In genomic region chr18:23534276-23534675, GRCh38 we compare ENCODE assay signal across 28 cellular contexts.
"Had no signal": no experiment of that assay in that cellular context is flagged by ENCODE, and none has a peak within 500 bp of the region (broad histone marks: within the 10 kb centered on the region; RNA-seq: fewer than 3 reads in every experiment).

No MANE protein-coding gene starts in this region.

- H3K27ac ChIP-seq: stomach, suprapubic skin, testis, thoracic aorta, thyroid gland, tibial artery, tibial nerve, transverse colon, upper lobe of left lung, upper lobe of right lung, uterus had no signal

- DNase-seq: stimulated activated CD4-positive, alpha-beta T cell treated with anti-CD3 and anti-CD28 coated beads, Interleukin-2, amount 100 ng/mL, for 48 hours; stimulated activated CD4-positive, alpha-beta T cell treated with anti-CD3 and anti-CD28 coated beads, Interleukin-4, amount 100 ng/mL, for 1 hour; stimulated activated CD4-positive, alpha-beta T cell treated with anti-CD3 and anti-CD28 coated beads, Interleukin-4, amount 100 ng/mL, for 24 hours; stimulated activated CD4-positive, alpha-beta T cell treated with anti-CD3 and anti-CD28 coated beads, Interleukin-4, amount 100 ng/mL, for 4 hours; stimulated activated CD8-positive, alpha-beta memory T cell treated with anti-CD3 and anti-CD28 coated beads, Interleukin-4, amount 100 ng/mL, for 48 hours; stimulated activated naive B cell treated with anti-CD40 and anti-IgM and Interleukin-4, amounts not matched to agents 10 μg/mL and 1 μg/mL and 100 μg/mL, for 72 hours; stimulated activated naive CD4-positive, alpha-beta T cell; stimulated activated naive CD4-positive, alpha-beta T cell treated with Interleukin-2 at 50 U/mL for 16 hours; stimulated activated naive CD8-positive, alpha-beta T cell treated with anti-CD3 and anti-CD28 coated beads, Interleukin-15, amount 100 ng/mL, for 72 hours; stimulated activated naive CD8-positive, alpha-beta T cell treated with anti-CD3 and anti-CD28 coated beads, Interleukin-15, Interleukin-2, amounts not matched to agents 100 U/mL and 50 U/mL, for 24 hours; stomach; substantia nigra; testis; thyroid gland; tibial artery; transverse colon; trophoblast cell; upper lobe of right lung; uterus had no signal

- ATAC-seq: stimulated activated effector memory CD8-positive, alpha-beta T cell treated with anti-CD3 and anti-CD28 coated beads, Interleukin-12 subunit alpha, Interleukin-12 subunit beta, amount 100 ng/mL, for 72 hours; stimulated activated memory B cell treated with anti-CD40 and anti-IgM and Interleukin-4, amounts not matched to agents 10 μg/mL and 1 μg/mL and 100 μg/mL, for 72 hours; stimulated activated naive B cell treated with anti-CD40 and anti-IgM and Interleukin-4, amounts not matched to agents 10 μg/mL and 1 μg/mL and 100 μg/mL, for 72 hours; stimulated activated naive CD8-positive, alpha-beta T cell treated with anti-CD3 and anti-CD28 coated beads, Interleukin-15, amount 100 ng/mL, for 72 hours; stimulated activated naive CD8-positive, alpha-beta T cell treated with anti-CD3 and anti-CD28 coated beads, Interleukin-15, Interleukin-2, amounts not matched to agents 100 U/mL and 50 U/mL, for 24 hours; upper lobe of right lung had no signal

- H3K9me3 Mint-ChIP-seq: stimulated activated effector memory CD8-positive, alpha-beta T cell treated with anti-CD3 and anti-CD28 coated beads, Interleukin-12 subunit alpha, Interleukin-12 subunit beta, amount 100 ng/mL, for 72 hours; stimulated activated memory B cell treated with anti-CD40 and anti-IgM and Interleukin-4, amounts not matched to agents 10 μg/mL and 1 μg/mL and 100 μg/mL, for 72 hours; stimulated activated naive B cell treated with anti-CD40 and anti-IgM and Interleukin-4, amounts not matched to agents 10 μg/mL and 1 μg/mL and 100 μg/mL, for 72 hours; stimulated activated naive CD8-positive, alpha-beta T cell treated with anti-CD3 and anti-CD28 coated beads, Interleukin-15, amount 100 ng/mL, for 72 hours; stimulated activated naive CD8-positive, alpha-beta T cell treated with anti-CD3 and anti-CD28 coated beads, Interleukin-15, Interleukin-2, amounts not matched to agents 100 ng/mL and 50 ng/mL, for 24 hours; type B pancreatic cell had no signal

- H3K9me3 ChIP-seq: stomach, suprapubic skin, testis, thoracic aorta, thyroid gland, tibial artery, tibial nerve, transverse colon, upper lobe of left lung, upper lobe of right lung, uterus, vagina had no signal

- H3K36me3 ChIP-seq: uterus had no signal

- H3K4me3 ChIP-seq: stomach, suprapubic skin, testis, thoracic aorta, thyroid gland, tibial artery, tibial nerve, transverse colon, upper lobe of left lung, upper lobe of right lung, uterus, vagina had no signal

- H3K27me3 ChIP-seq: stomach, suprapubic skin, testis, thyroid gland, tibial artery, tibial nerve, transverse colon, upper lobe of left lung, upper lobe of right lung, uterus, vagina had no signal

- H3K27me3 Mint-ChIP-seq: stimulated activated memory B cell treated with anti-CD40 and anti-IgM and Interleukin-4, amounts not matched to agents 10 μg/mL and 1 μg/mL and 100 μg/mL, for 72 hours; stimulated activated naive B cell treated with anti-CD40 and anti-IgM and Interleukin-4, amounts not matched to agents 10 μg/mL and 1 μg/mL and 100 μg/mL, for 72 hours; stimulated activated naive CD8-positive, alpha-beta T cell treated with anti-CD3 and anti-CD28 coated beads, Interleukin-15, amount 100 ng/mL, for 72 hours; stimulated activated naive CD8-positive, alpha-beta T cell treated with anti-CD3 and anti-CD28 coated beads, Interleukin-15, Interleukin-2, amounts not matched to agents 100 ng/mL and 50 ng/mL, for 24 hours; type B pancreatic cell had no signal

- H3K4me3 Mint-ChIP-seq: stimulated activated effector memory CD8-positive, alpha-beta T cell treated with anti-CD3 and anti-CD28 coated beads, Interleukin-12 subunit alpha, Interleukin-12 subunit beta, amount 100 ng/mL, for 72 hours; stimulated activated memory B cell treated with anti-CD40 and anti-IgM and Interleukin-4, amounts not matched to agents 10 μg/mL and 1 μg/mL and 100 μg/mL, for 72 hours; stimulated activated naive B cell treated with anti-CD40 and anti-IgM and Interleukin-4, amounts not matched to agents 10 μg/mL and 1 μg/mL and 100 μg/mL, for 72 hours; stimulated activated naive CD8-positive, alpha-beta T cell treated with anti-CD3 and anti-CD28 coated beads, Interleukin-15, amount 100 ng/mL, for 72 hours; stimulated activated naive CD8-positive, alpha-beta T cell treated with anti-CD3 and anti-CD28 coated beads, Interleukin-15, Interleukin-2, amounts not matched to agents 100 ng/mL and 50 ng/mL, for 24 hours; type B pancreatic cell had no signal

- H3K27ac Mint-ChIP-seq: stimulated activated naive B cell treated with anti-CD40 and anti-IgM and Interleukin-4, amounts not matched to agents 10 μg/mL and 1 μg/mL and 100 μg/mL, for 72 hours; stimulated activated naive CD8-positive, alpha-beta T cell treated with anti-CD3 and anti-CD28 coated beads, Interleukin-15, Interleukin-2, amounts not matched to agents 100 ng/mL and 50 ng/mL, for 24 hours; type B pancreatic cell had no signal

- H3K4me1 ChIP-seq: stomach, suprapubic skin, testis, thyroid gland, tibial artery, tibial nerve, transverse colon, upper lobe of right lung, uterus, vagina had no signal
